ENCODE assay signal across 8 cellular contexts in genomic region chrX:110853610-110854009, GRCh38. TPM values are rescaled to one million over a fixed set of nuclear protein-coding genes. Genes with fewer than 3 reads are reported as not detected.
DNase-seq lines count a peak whose midpoint lies in the region; ATAC-seq, FAIRE-seq and TF ChIP-seq lines count a peak whose summit lies in the region.

No MANE protein-coding gene starts in this region.

- H2BK5ac ChIP-seq in H1 (ENCODE audit: low read depth, low read length), result no peak overlapping the region

- H3K4me3 ChIP-seq in H1 (ENCODE audit: extremely low read depth in 1 of 4, insufficient read depth in 2 of 4, low read depth in 3 of 4, low read length in 4 of 4), result no peak overlapping the region

- no peak overlapping the region for H3K18ac ChIP-seq in H1 (ENCODE audit: extremely low read depth, low read length)

- H4K91ac ChIP-seq in H1 (replicated peaks; ENCODE audit: insufficient read length, low read length), result no peak overlapping the region

- H3K79me1 ChIP-seq in H1 (ENCODE audit: low read depth, low read length), result no peaks in the 10 kb centered on the region

- H2BK20ac ChIP-seq in H1 (ENCODE audit: low read length), result no peak overlapping the region

- no peak overlapping the region for H3K4me2 ChIP-seq in H1 (ENCODE audit: insufficient read depth in 1 of 2, low read depth in 2 of 2, low read length in 2 of 2)

- H4K20me1 ChIP-seq in H1 (replicated peaks in 1 of 2; ENCODE audit: control insufficient read depth in 1 of 2, insufficient read depth in 2 of 2, low read length in 2 of 2), result no peaks in the 10 kb centered on the region

- TF ChIP-seq POLR2A in H1 (IDR thresholded peaks at IDR 0.05; ENCODE audit: control extremely low read depth in 1 of 2, low read depth in 2 of 2, low read length in 2 of 2), result no peak

- H3K79me2 ChIP-seq in H1 (ENCODE audit: control insufficient read depth in 1 of 2, insufficient read depth in 2 of 2, low read length in 2 of 2), result no peaks in the 10 kb centered on the region

- H2AFZ ChIP-seq in H1 (ENCODE audit: low read length), result no peak overlapping the region

- no peak overlapping the region for H2BK12ac ChIP-seq in H1 (ENCODE audit: low read depth, low read length)

- H2AK5ac ChIP-seq in H1 (ENCODE audit: low read depth, low read length), result no peak overlapping the region

- DNase-seq in AG08395 (ENCODE audit: low spot score) (peak; percentile 53), NCI-H345 (lab: John Stamatoyannopoulos, UW) (peak; percentile 70), H1 (ENCODE audit: low read depth in 1 of 2, low spot score in 2 of 2) (no peak), posterior cingulate gyrus (peak in 6 of 10 donors; percentile 10 to 79 (median 42))
- DNase-seq in activated CD4-positive, alpha-beta T cell treated with anti-CD3 and anti-CD28 coated beads for 48 hours, result no peak
- no peak for DNase-seq in stimulated activated CD4-positive, alpha-beta T cell treated with anti-CD3 and anti-CD28 coated beads, Interleukin-4, amount 100 ng/mL, for 24 hours

- intact Hi-C loops in posterior cingulate gyrus (cut with DNase I), result loop anchor here (5.0 kb wide), 2 partner anchors 244 to 389 kb away; partner anchors contain the start of gene PAK3

- 58% methylated on average over 7 of the region's 7 CpGs; no CpG with 5 or more reads in 1 of the 2 experiments for WGBS in H1 (ENCODE audit: extremely low coverage in 1 of 2, insufficient coverage in 1 of 2, insufficient read length in 1 of 2, insufficient replicate concordance in 2 of 2, low coverage in 1 of 2, low lambda C conversion rate in 2 of 2, missing lambda C conversion rate in 1 of 2), 2 experiments

- no peak overlapping the region for H3K27ac ChIP-seq in H1 (ENCODE audit: low read depth, low read length)

- no peak overlapping the region for H3K14ac ChIP-seq in H1 (ENCODE audit: insufficient read length)

- no peaks in the 10 kb centered on the region for H3K9me3 ChIP-seq in H1 (ENCODE audit: insufficient read depth in 2 of 2, low read depth in 1 of 2, low read length in 1 of 2)

- no peaks in the 10 kb centered on the region for H3K4me1 ChIP-seq in H1 (replicated peaks in 1 of 4; ENCODE audit: control insufficient read depth in 3 of 4, insufficient read depth in 4 of 4, low read length in 3 of 4)

- CTCF ChIA-PET in H1 (lab: Charles Lee; ENCODE audit: partially characterized antibody), result interaction anchor here (0.5 to 5.3 kb wide), 27 partner anchors 9 to 938 kb away, joined by 3 to 30 read pairs (median 5); partner anchors contain the start of gene PAK3

- no peak for TF ChIP-seq EP300 in H1 (IDR thresholded peaks at IDR 0.05; ENCODE audit: borderline replicate concordance in 1 of 2, low read depth in 2 of 2, low read length in 2 of 2)

- H2BK120ac ChIP-seq in H1 (replicated peaks; ENCODE audit: low read depth, low read length), result no peak overlapping the region

- H2BK15ac ChIP-seq in H1 (ENCODE audit: low read length), result no peak overlapping the region

- H3K27me3 ChIP-seq in H1 (replicated peaks in 1 of 4; ENCODE audit: control insufficient read depth in 3 of 4, extremely low read depth in 1 of 4, insufficient read depth in 3 of 4, low read length in 3 of 4), result no peaks in the 10 kb centered on the region

- H3K23me2 ChIP-seq in H1 (ENCODE audit: low read depth, low read length), result no peaks in the 10 kb centered on the region

- no peak overlapping the region for H3K56ac ChIP-seq in H1 (replicated peaks; ENCODE audit: insufficient read length, low read depth, low read length)

- ATAC-seq in GM21786 (IDR thresholded peaks at IDR 0.05; ENCODE audit: unreplicated experiment) (peak; percentile 42), HG03039 (IDR thresholded peaks at IDR 0.05; ENCODE audit: unreplicated experiment) (no peak)

- H3K9ac ChIP-seq in H1 (replicated peaks in 1 of 4; ENCODE audit: extremely low read depth in 1 of 4, low read depth in 3 of 4, low read length in 3 of 4), result no peak overlapping the region

- no peaks in the 10 kb centered on the region for H3K36me3 ChIP-seq in H1 (ENCODE audit: control insufficient read depth in 2 of 4, insufficient read depth in 4 of 4, low read length in 3 of 4)

- no peak overlapping the region for H3K23ac ChIP-seq in H1 (ENCODE audit: insufficient read length)

- POLR2A ChIA-PET in H1 (lab: Charles Lee; ENCODE audit: partially characterized antibody), result no interaction called here

- H4K8ac ChIP-seq in H1 (ENCODE audit: extremely low read depth, insufficient read depth, low read length), result no peak overlapping the region

- peak; percentile 81 for FAIRE-seq in H1 (lab: Jason Lieb, UNC)

- no peak overlapping the region for H3K4ac ChIP-seq in H1 (replicated peaks; ENCODE audit: insufficient read length, low read depth, low read length)

- TF ChIP-seq CTCF in H1 (IDR thresholded peaks at IDR 0.05; ENCODE audit: control extremely low read depth in 1 of 3, insufficient read depth in 1 of 3, low read depth in 1 of 3, low read length in 3 of 3), result peak; percentile 5 to 55 (median 53)

- peak; percentile 48 to 58 for TF ChIP-seq RAD21 in H1 (IDR thresholded peaks at IDR 0.05 in 1 of 2, conservative IDR thresholded peaks at IDR 0.05 in 1 of 2; ENCODE audit: low read depth in 2 of 2, low read length in 2 of 2)

- H4K5ac ChIP-seq in H1 (ENCODE audit: insufficient read length, low read depth, low read length), result no peak overlapping the region

TF ChIP-seq in H1, 55 proteins besides CTCF, POLR2A, EP300 and RAD21:
- TF ChIP-seq POU5F1 (IDR thresholded peaks at IDR 0.05; ENCODE audit: low read depth, low read length) (no peak), SIN3A (conservative IDR thresholded peaks at IDR 0.05 in 1 of 2, IDR thresholded peaks at IDR 0.05 in 1 of 2; ENCODE audit: low read depth in 1 of 2, low read length in 2 of 2) (0 out of 4 replicates have a peak, but pooled peaks of 1 of the 2 experiments have one; percentile 26)

RNA-seq across cellular contexts. Expression of gene CHRDL1, which starts 58.0 kb away (rescaled TPM):
- total RNA-seq in H1 (2021; fragmentation: NEBNext Ultra II Directional; extraction: Animal tissue kit (Norgen Biotek cat#: 25700)), result 15.6 and 17.4 TPM in 2 replicates
- 4.0 and 5.6 TPM in 2 replicates for polyA plus RNA-seq in H1 (2011; rRNA removed)
- polyA plus RNA-seq in H1 (2011; cell fraction: cytosol; rRNA removed), result 7.7 TPM
- 5.0 TPM for polyA plus RNA-seq in H1 (2011; cell fraction: nucleus; rRNA removed)
- 8.4 to 11.6 TPM (median 9.2 TPM) in 4 replicates for polyA plus RNA-seq in H1 (2012, experiment 1 of 2)
- 1.3 TPM for polyA plus RNA-seq in H1 (2012, experiment 2 of 2)
- 12.6 TPM for polyA plus RNA-seq in H1 (2013, experiment 1 of 2)
- 15.0 TPM for polyA plus RNA-seq in H1 (2013, experiment 2 of 2)
- polyA minus RNA-seq in H1 (2011; rRNA and poly(A)+ RNA removed), result 13.0 and 15.1 TPM in 2 replicates
- polyA minus RNA-seq in H1 (2011; cell fraction: cytosol; rRNA and poly(A)+ RNA removed), result 2.6 TPM
- 4.5 TPM for polyA minus RNA-seq in H1 (2011; cell fraction: nucleus; rRNA and poly(A)+ RNA removed)

Comparison
In these comparisons a context has a peak if more than half of its experiments do, and no peak if none do; other contexts are left out.
1. DNase-seq: peak in AG08395 (single experiment), NCI-H345 (single experiment) and posterior cingulate gyrus (6 of 10); none in H1 (0 of 2), activated CD4-positive, alpha-beta T cell treated with anti-CD3 and anti-CD28 coated beads for 48 hours (single experiment) and stimulated activated CD4-positive, alpha-beta T cell treated with anti-CD3 and anti-CD28 coated beads, Interleukin-4, amount 100 ng/mL, for 24 hours (single experiment).